20 cellular contexts compared by ENCODE assay signal in the genomic region with DNA sequence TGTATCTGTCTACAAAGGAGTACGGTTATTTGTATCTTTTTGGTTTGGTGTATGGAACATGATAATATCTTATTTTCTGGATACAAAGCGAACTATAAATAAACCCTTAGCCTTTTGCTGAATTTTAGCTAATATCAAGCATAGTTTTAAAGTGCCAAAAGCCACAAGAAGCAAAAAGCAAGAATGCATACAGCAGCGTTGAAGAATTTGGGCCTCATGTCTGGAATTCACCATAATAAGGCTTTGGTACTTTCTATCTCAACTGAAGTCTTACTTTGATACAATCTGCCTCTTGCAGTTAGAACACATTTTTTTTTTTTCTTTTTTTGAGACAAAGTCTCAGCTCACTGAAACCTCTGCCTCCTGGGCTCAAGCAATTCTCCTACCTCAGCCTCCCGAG.
"Had no signal": no experiment of that assay in that cellular context is flagged by ENCODE, and none has a peak within 500 bp of the region (broad histone marks: within the 10 kb centered on the region; RNA-seq: fewer than 3 reads in every experiment).

No MANE protein-coding gene starts in this region.

- H3K4me3 ChIP-seq: heart left ventricle, psoas muscle, skin epidermis, stomach, thyroid gland, upper lobe of left lung, uterus had no signal

- H3K4me1 ChIP-seq: heart left ventricle, psoas muscle, stomach, thyroid gland, upper lobe of left lung, uterus had no signal

- H3K9me3 ChIP-seq: heart left ventricle, neutrophil, psoas muscle, stomach, thyroid gland, upper lobe of left lung, uterus had no signal

- H3K36me3 ChIP-seq: heart left ventricle, neutrophil, stomach, thyroid gland, upper lobe of left lung, uterus had no signal

- H3K27ac ChIP-seq: heart left ventricle, neutrophil, psoas muscle, skin epidermis, stomach, thyroid gland, upper lobe of left lung, uterus had no signal

- DNase-seq: cortex of kidney; effector memory CD4-positive, alpha-beta T cell; foreskin melanocyte; heart left ventricle; hippocampal formation; kidney glomerular epithelial cell; mammary epithelial cell; naive thymus-derived CD4-positive, alpha-beta T cell; psoas muscle; retina; stimulated activated CD4-positive, alpha-beta T cell treated with anti-CD3 and anti-CD28 coated beads, Interleukin-2, amount 100 ng/mL, for 24 hours; stimulated activated naive CD4-positive, alpha-beta T cell; stomach; substantia nigra; thyroid gland; upper lobe of left lung; uterus had no signal

- FAIRE-seq: endometrium had no signal

- H3K27me3 ChIP-seq: heart left ventricle, neutrophil, stomach, thyroid gland, upper lobe of left lung, uterus had no signal
